27 cellular contexts compared by ENCODE assay signal in the genomic region with DNA sequence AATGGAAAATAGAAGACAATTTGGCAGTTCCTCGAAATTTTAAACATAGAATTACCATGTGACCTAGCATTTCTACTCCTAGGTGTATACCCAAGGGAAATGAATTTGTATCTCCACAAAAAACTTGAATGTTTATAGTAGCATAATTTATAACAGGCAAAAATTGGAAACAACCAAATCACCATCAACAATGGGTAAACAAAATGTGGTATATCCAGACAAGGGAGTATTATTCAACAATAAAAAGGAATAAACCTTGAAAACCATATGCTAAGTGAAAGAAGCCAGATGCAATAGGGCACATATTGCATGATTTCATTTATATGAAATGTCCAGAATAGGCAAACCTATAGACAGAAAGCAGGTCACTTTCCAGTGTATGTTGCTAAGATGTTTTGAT.
"Had no signal": no experiment of that assay in that cellular context is flagged by ENCODE, and none has a peak within 500 bp of the region (broad histone marks: within the 10 kb centered on the region; RNA-seq: fewer than 3 reads in every experiment).

No MANE protein-coding gene starts in this region.

- H3K4me3 ChIP-seq: psoas muscle, right lobe of liver, sigmoid colon, stomach, thoracic aorta, thyroid gland, tibial nerve, upper lobe of left lung, vagina had no signal

- H3K79me2 ChIP-seq: parathyroid adenoma had no signal

- H3K27ac ChIP-seq: neutrophil, parathyroid adenoma, psoas muscle, right lobe of liver, sigmoid colon, stomach, thoracic aorta, thyroid gland, tibial nerve, upper lobe of left lung, vagina had no signal

- DNase-seq: naive thymus-derived CD8-positive, alpha-beta T cell; nephron progenitor cell; nucleus accumbens; posterior cingulate gyrus; psoas muscle; right cardiac atrium; right lobe of liver; sigmoid colon; small intestine; stimulated activated CD4-positive, alpha-beta T cell treated with anti-CD3 and anti-CD28 coated beads, Interleukin-15, amount 100 ng/mL, for 24 hours; stimulated activated CD4-positive, alpha-beta T cell treated with anti-CD3 and anti-CD28 coated beads, Interleukin-2, amount 100 ng/mL, for 24 hours; stimulated activated CD4-positive, alpha-beta T cell treated with anti-CD3 and anti-CD28 coated beads, Interleukin-2, amount 100 ng/mL, for 48 hours; stimulated activated CD4-positive, alpha-beta T cell treated with anti-CD3 and anti-CD28 coated beads, Interleukin-4, amount 100 ng/mL, for 24 hours; stimulated activated naive B cell treated with anti-CD40 and anti-IgM and Interleukin-4, amounts not matched to agents 10 μg/mL and 1 μg/mL and 100 μg/mL, for 72 hours; stimulated activated naive CD4-positive, alpha-beta T cell treated with Interleukin-2 at 50 U/mL for 16 hours; stomach; thyroid gland; trophoblast cell; upper lobe of left lung had no signal

- H3K9ac ChIP-seq: parathyroid adenoma had no signal

- ATAC-seq: naive thymus-derived CD8-positive, alpha-beta T cell; natural killer cell treated with Interleukin-12 subunit alpha and Interleukin-12 subunit beta and Interleukin-15 and Interleukin-18, amount 100 ng/mL, for 72 hours; psoas muscle; right cardiac atrium; right lobe of liver; stimulated activated effector memory CD8-positive, alpha-beta T cell treated with anti-CD3 and anti-CD28 coated beads, Interleukin-12 subunit alpha, Interleukin-12 subunit beta, amount 100 ng/mL, for 72 hours; stimulated activated naive B cell treated with anti-CD40 and anti-IgM and Interleukin-4, amounts not matched to agents 10 μg/mL and 1 μg/mL and 100 μg/mL, for 72 hours had no signal

- H3K4me1 ChIP-seq: parathyroid adenoma, psoas muscle, right lobe of liver, sigmoid colon, stomach, tibial nerve, vagina had no signal

- H3K36me3 ChIP-seq: neutrophil, right lobe of liver, thoracic aorta had no signal

- FAIRE-seq: urothelium cell line had no signal

- H3K9me3 ChIP-seq: neutrophil, psoas muscle, right lobe of liver, sigmoid colon, stomach, thoracic aorta, thyroid gland, tibial nerve, upper lobe of left lung, vagina had no signal

- H3K27me3 ChIP-seq: right lobe of liver, sigmoid colon, stomach, thyroid gland, tibial nerve, upper lobe of left lung, vagina had no signal

- H2AFZ ChIP-seq: parathyroid adenoma had no signal
